2 cellular contexts compared by ENCODE assay signal in genomic region chr21:41706678-41707077, GRCh38.
TF ChIP-seq lines count a peak whose summit lies in the region.

No MANE protein-coding gene starts in this region.

TF ChIP-seq in GM12878, 131 proteins besides CTCF, POLR2A, EP300 and RAD21:
- TF ChIP-seq SP1 (IDR thresholded peaks at IDR 0.05; ENCODE audit: low read depth, low read length), result no peak
- no peak for TF ChIP-seq MAX (IDR thresholded peaks at IDR 0.05; ENCODE audit: low read depth, low read length)
- TF ChIP-seq SRF (IDR thresholded peaks at IDR 0.05; ENCODE audit: low read depth in 2 of 2, low read length in 2 of 2), result no peak
- TF ChIP-seq NRF1 (conservative IDR thresholded peaks at IDR 0.05; ENCODE audit: low read depth, low read length), result no peak
- TF ChIP-seq RB1 (IDR thresholded peaks at IDR 0.05; ENCODE audit: borderline replicate concordance), result no peak
- peak; percentile 85 for TF ChIP-seq NR2F1 (conservative IDR thresholded peaks at IDR 0.05)

TF ChIP-seq in SK-N-SH, 30 proteins besides CTCF, POLR2A, EP300 and RAD21:
- TF ChIP-seq PBX3 (IDR thresholded peaks at IDR 0.05) (no peak), TAF1 (IDR thresholded peaks at IDR 0.05; ENCODE audit: borderline replicate concordance, low read depth, low read length) (no peak), RCOR1 (IDR thresholded peaks at IDR 0.05; ENCODE audit: low read length) (no peak)
